Comparison of ENCODE assay signal across 32 cellular contexts in the genomic region with DNA sequence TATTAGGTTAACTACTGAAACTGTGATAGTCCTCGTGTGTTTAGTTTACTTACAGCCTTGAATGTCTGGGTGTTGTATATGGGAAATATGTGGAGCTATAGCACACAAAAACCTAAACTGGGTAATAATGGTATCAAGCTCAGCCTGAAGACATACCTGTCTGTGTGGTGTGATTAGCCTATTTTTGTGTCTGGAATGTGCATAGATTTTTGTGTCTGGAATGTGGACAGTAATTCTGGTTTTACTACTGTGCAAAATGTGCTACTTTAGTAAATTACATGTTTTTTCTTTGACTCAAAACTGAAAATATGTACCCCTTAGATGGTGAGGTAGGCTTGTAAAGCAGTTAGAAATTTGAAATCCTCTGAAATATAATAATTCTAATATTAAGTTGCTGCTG. TPM values are rescaled to one million over a fixed set of nuclear protein-coding genes. Genes with fewer than 3 reads are reported as not detected.
A peak's percentile ranks its signal among the peaks of the same experiment; 100 is the strongest.
DNase-seq lines count a peak whose midpoint lies in the region; ATAC-seq, FAIRE-seq and TF ChIP-seq lines count a peak whose summit lies in the region.
"Had no signal": no experiment of that assay in that cellular context is flagged by ENCODE, and none has a peak within 500 bp of the region (broad histone marks: within the 10 kb centered on the region; RNA-seq: fewer than 3 reads in every experiment).

No MANE protein-coding gene starts in this region.

- peaks cover 75% of the 10 kb centered on the region for H3K79me2 ChIP-seq in astrocyte (ENCODE audit: insufficient read depth, low read length)

- H3K36me3 ChIP-seq in CD8-positive, alpha-beta T cell (ENCODE audit: insufficient read depth, low read length), result peaks cover 90% of the 10 kb centered on the region
- H3K36me3 ChIP-seq in astrocyte (ENCODE audit: insufficient read depth, low read length), result peaks cover 84% of the 10 kb centered on the region

- peaks cover 86% of the 10 kb centered on the region for H3K36me3 Mint-ChIP-seq in activated CD4-positive, alpha-beta T cell treated with anti-CD3 and anti-CD28 coated beads for 36 hours (ENCODE audit: low read depth)
- H3K36me3 Mint-ChIP-seq in CD8-positive, alpha-beta T cell, result peaks cover 93% of the 10 kb centered on the region
- peaks cover 47% of the 10 kb centered on the region for H3K36me3 Mint-ChIP-seq in astrocyte (ENCODE audit: low read depth, unreplicated experiment)
- peaks cover 68% of the 10 kb centered on the region for H3K36me3 Mint-ChIP-seq in mesothelial cell of epicardium

- H3K9me3 ChIP-seq in CD8-positive, alpha-beta T cell (ENCODE audit: low read length), result no peaks in the 10 kb centered on the region
- H3K9me3 ChIP-seq in astrocyte (ENCODE audit: insufficient read depth, low read depth, low read length), result peaks cover 4% of the 10 kb centered on the region
- H3K9me3 ChIP-seq: testis had no signal

- intact Hi-C loops in activated CD4-positive, alpha-beta T cell treated with anti-CD3 and anti-CD28 coated beads for 36 hours (cut with DNase I, micrococcal nuclease), result loop anchor here (2.0 to 5.0 kb wide), 3 partner anchors 15 to 74 kb away; no protein-coding TSS in a partner anchor
- intact Hi-C loops in CD8-positive, alpha-beta T cell (cut with DNase I, micrococcal nuclease), result loop anchor here (2.0 to 10.0 kb wide), 3 partner anchors 15 to 64 kb away; no protein-coding TSS in a partner anchor

- DNase-seq in activated CD4-positive, alpha-beta T cell treated with anti-CD3 and anti-CD28 coated beads for 36 hours, result no peak
- no peak for DNase-seq in activated CD4-positive, alpha-beta T cell treated with anti-CD3 and anti-CD28 coated beads, Interleukin-2, amount 50 U/mL, for 4 hours
- DNase-seq in CD8-positive, alpha-beta T cell, result no peak
- DNase-seq in astrocyte (ENCODE audit: low read depth) (no peak), mesothelial cell of epicardium (ENCODE audit: low spot score in 2 of 2, unreplicated experiment in 2 of 2) (no peak), NCI-H1930 (lab: John Stamatoyannopoulos, UW) (no peak), T-helper 9 cell (no peak)
- DNase-seq in stimulated activated CD4-positive, alpha-beta T cell treated with anti-CD3 and anti-CD28 coated beads, Interleukin-2, amount 100 ng/mL, for 48 hours, result no peak
- DNase-seq: activated naive CD4-positive, alpha-beta T cell treated with anti-CD3 and anti-CD28 coated beads for 36 hours; activated T-cell treated with anti-CD3 and anti-CD28 coated beads, Interleukin-2, amount 50 U/mL, for 48 hours; C1 segment of cervical spinal cord; Calu3; left lung; mesendoderm; NCI-H1417 treated with DMSO at 0.1 percent for 48 hours; NCI-H2081 treated with DMSO at 0.1 percent for 48 hours; NCI-H226; NCI-H526 treated with DMSO at 0.1 percent for 48 hours; NK-92 treated with Interleukin-12 subunit alpha and Interleukin-12 subunit beta, amount 100 ng/mL, for 24 hours; nucleus accumbens; psoas muscle; Right ventricle myocardium superior; stimulated activated CD4-positive, alpha-beta T cell treated with anti-CD3 and anti-CD28 coated beads, Interleukin-15, amount 100 ng/mL, for 24 hours; stimulated activated naive CD4-positive, alpha-beta T cell; testis had no signal

- H3K9ac ChIP-seq in astrocyte (ENCODE audit: low read length), result no peak overlapping the region

- no peaks in the 10 kb centered on the region for H3K27me3 ChIP-seq in CD8-positive, alpha-beta T cell (ENCODE audit: insufficient read depth, low read length)
- H3K27me3 ChIP-seq in astrocyte (ENCODE audit: insufficient read depth, low read length), result no peaks in the 10 kb centered on the region
- H3K27me3 ChIP-seq: breast epithelium, left lung, testis had no signal

- H3K9me3 Mint-ChIP-seq in activated CD4-positive, alpha-beta T cell treated with anti-CD3 and anti-CD28 coated beads for 36 hours (ENCODE audit: low read depth), result peaks cover 17% of the 10 kb centered on the region
- H3K9me3 Mint-ChIP-seq in CD8-positive, alpha-beta T cell, result peaks cover 12% of the 10 kb centered on the region
- H3K9me3 Mint-ChIP-seq in astrocyte (ENCODE audit: unreplicated experiment), result peaks cover 5% of the 10 kb centered on the region
- peaks cover 23% of the 10 kb centered on the region for H3K9me3 Mint-ChIP-seq in mesothelial cell of epicardium

- H2AFZ ChIP-seq in astrocyte (ENCODE audit: low read depth, low read length), result no peak overlapping the region
- H2AFZ ChIP-seq: GM23338 had no signal

- no peak for TF ChIP-seq CTCF in CD8-positive, alpha-beta T cell (IDR thresholded peaks at IDR 0.05)
- no peak for TF ChIP-seq CTCF in astrocyte (IDR thresholded peaks at IDR 0.05; ENCODE audit: insufficient read depth, low read depth, low read length)
- no peak for TF ChIP-seq CTCF in mesothelial cell of epicardium (IDR thresholded peaks at IDR 0.05; ENCODE audit: unreplicated experiment)

- no peak for FAIRE-seq in astrocyte (lab: Jason Lieb, UNC)
- FAIRE-seq: urothelium cell line had no signal

- CTCF ChIA-PET in activated CD4-positive, alpha-beta T cell treated with anti-CD3 and anti-CD28 coated beads for 36 hours (lab: Charles Lee), result interaction anchor here (0.6 to 3.4 kb wide), 5 partner anchors 10 to 146 kb away, joined by 3 to 19 read pairs (median 4); no protein-coding TSS in a partner anchor
- CTCF ChIA-PET in CD8-positive, alpha-beta T cell (lab: Charles Lee), result interaction anchor here (0.7 to 2.4 kb wide), 4 partner anchors 14 to 146 kb away, joined by 3 to 11 read pairs (median 6); no protein-coding TSS in a partner anchor

- peaks cover 16% of the 10 kb centered on the region for H3K4me1 Mint-ChIP-seq in activated CD4-positive, alpha-beta T cell treated with anti-CD3 and anti-CD28 coated beads for 36 hours
- H3K4me1 Mint-ChIP-seq in CD8-positive, alpha-beta T cell (ENCODE audit: low read depth), result peaks cover 17% of the 10 kb centered on the region
- H3K4me1 Mint-ChIP-seq in astrocyte (ENCODE audit: low read depth, unreplicated experiment) (peaks cover 35% of the 10 kb centered on the region), mesothelial cell of epicardium (peaks cover 22% of the 10 kb centered on the region)
- H3K4me1 Mint-ChIP-seq: GM23338 had no signal

- no peaks in the 10 kb centered on the region for H3K27me3 Mint-ChIP-seq in activated CD4-positive, alpha-beta T cell treated with anti-CD3 and anti-CD28 coated beads for 36 hours
- no peaks in the 10 kb centered on the region for H3K27me3 Mint-ChIP-seq in CD8-positive, alpha-beta T cell (ENCODE audit: low read depth)
- H3K27me3 Mint-ChIP-seq in astrocyte (ENCODE audit: low read depth, unreplicated experiment) (no peaks in the 10 kb centered on the region), mesothelial cell of epicardium (ENCODE audit: low read depth) (no peaks in the 10 kb centered on the region)

- H3K4me3 ChIP-seq in CD8-positive, alpha-beta T cell (ENCODE audit: low read depth, low read length), result no peak overlapping the region
- H3K4me3 ChIP-seq in astrocyte (ENCODE audit: insufficient read depth, low read depth, low read length), result no peak overlapping the region
- H3K4me3 ChIP-seq: breast epithelium, GM23338, left lung, psoas muscle, testis had no signal

- H3K4me2 ChIP-seq in astrocyte (ENCODE audit: low read length), result no peak overlapping the region
- H3K4me2 ChIP-seq: GM23338 had no signal

- H4K20me1 ChIP-seq in astrocyte (ENCODE audit: insufficient read depth, low read length), result peaks cover 40% of the 10 kb centered on the region

- POLR2A ChIA-PET in activated CD4-positive, alpha-beta T cell treated with anti-CD3 and anti-CD28 coated beads for 36 hours (lab: Charles Lee), result no interaction called here
- POLR2A ChIA-PET in CD8-positive, alpha-beta T cell (lab: Charles Lee), result interaction anchor here (1.0 kb wide), 1 partner anchor 12 kb away, joined by 3 read pairs; no protein-coding TSS in a partner anchor

- H3K27ac ChIP-seq in CD8-positive, alpha-beta T cell (ENCODE audit: low read depth, low read length), result no peak overlapping the region
- no peak overlapping the region for H3K27ac ChIP-seq in astrocyte (ENCODE audit: low read depth, low read length)
- H3K27ac ChIP-seq: 22Rv1, breast epithelium, epithelial cell of prostate, left lung, psoas muscle, testis had no signal

- H3K27ac Mint-ChIP-seq in activated CD4-positive, alpha-beta T cell treated with anti-CD3 and anti-CD28 coated beads for 36 hours, result peak overlapping the region; percentile 27
- peak overlapping the region; percentile 27 for H3K27ac Mint-ChIP-seq in CD8-positive, alpha-beta T cell
- H3K27ac Mint-ChIP-seq in astrocyte (ENCODE audit: unreplicated experiment), result no peak overlapping the region
- H3K27ac Mint-ChIP-seq in mesothelial cell of epicardium, result peak overlapping the region; percentile 83
- H3K27ac Mint-ChIP-seq: GM23338; T-helper 2 cell treated with Interferon-gamma antibody and Interleukin-4, amounts not matched to agents 5 μg/mL and 100 μg/mL, for 36 hours had no signal

- no peak overlapping the region for H3K4me3 Mint-ChIP-seq in activated CD4-positive, alpha-beta T cell treated with anti-CD3 and anti-CD28 coated beads for 36 hours
- no peak overlapping the region for H3K4me3 Mint-ChIP-seq in CD8-positive, alpha-beta T cell
- H3K4me3 Mint-ChIP-seq in astrocyte (ENCODE audit: unreplicated experiment), result peak overlapping the region; percentile 47
- H3K4me3 Mint-ChIP-seq in mesothelial cell of epicardium, result no peak overlapping the region
- H3K4me3 Mint-ChIP-seq: activated naive CD4-positive, alpha-beta T cell treated with anti-CD3 and anti-CD28 coated beads for 36 hours; GM23338; T-helper 2 cell treated with Interferon-gamma antibody and Interleukin-4, amounts not matched to agents 5 μg/mL and 100 μg/mL, for 36 hours had no signal

- no peak for ATAC-seq in activated CD4-positive, alpha-beta T cell treated with anti-CD3 and anti-CD28 coated beads for 36 hours
- ATAC-seq in CD8-positive, alpha-beta T cell, result no peak
- ATAC-seq: GM23338, left lung, Panc1, psoas muscle had no signal

- H3K4me1 ChIP-seq in CD8-positive, alpha-beta T cell (ENCODE audit: insufficient read depth, low read length), result no peaks in the 10 kb centered on the region
- H3K4me1 ChIP-seq in astrocyte (ENCODE audit: insufficient read depth, low read length), result no peaks in the 10 kb centered on the region
- H3K4me1 ChIP-seq: breast epithelium, left lung, psoas muscle, testis had no signal

RNA-seq across cellular contexts. Expression of a gene that starts 43.5 kb away (rescaled TPM):
- 100 to 1,000 TPM; 118 to 149 TPM for total RNA-seq in activated CD4-positive, alpha-beta T cell treated with anti-CD3 and anti-CD28 coated beads for 36 hours
- 100 to 1,000 TPM; 615 to 669 TPM for total RNA-seq in CD8-positive, alpha-beta T cell
- total RNA-seq in astrocyte, result 90.0 and 105 TPM in 2 replicates
- total RNA-seq in mesothelial cell of epicardium, result 178 to 183 TPM (median 180 TPM) in 3 replicates
